Comparison of ENCODE assay signal across 23 cellular contexts in genomic region chr9:136561779-136562178, GRCh38. TPM values are rescaled to one million over a fixed set of nuclear protein-coding genes. Genes with fewer than 3 reads are reported as not detected.
DNase-seq lines count a peak whose midpoint lies in the region; ATAC-seq, FAIRE-seq and TF ChIP-seq lines count a peak whose summit lies in the region.
"Had no signal": no experiment of that assay in that cellular context is flagged by ENCODE, and none has a peak within 500 bp of the region (broad histone marks: within the 10 kb centered on the region; RNA-seq: fewer than 3 reads in every experiment).

No MANE protein-coding gene starts in this region.

- DNase-seq in left ventricle myocardium superior (peak; percentile 21), Right ventricle myocardium superior (no peak), RWPE1 (ENCODE audit: low spot score) (no peak), H1 (ENCODE audit: low read depth in 1 of 2, low spot score in 2 of 2) (no peak), neuronal stem cell (ENCODE audit: low spot score) (no peak), CD1c-positive myeloid dendritic cell (ENCODE audit: extremely low spot score) (no peak), sigmoid colon (no peak)
- DNase-seq: 8988T; ACHN; AML-193; BE2C; Calu3; CD4-positive, alpha-beta memory T cell; COR-L47; DMS153; DND-41; GOT3; H7; HCEC 1CT had no signal

- H2AFZ ChIP-seq in H1 (ENCODE audit: low read length) (no peak overlapping the region), neuronal stem cell (ENCODE audit: low read length) (no peak overlapping the region)

- H3K36me3 ChIP-seq in H1 (ENCODE audit: control insufficient read depth in 2 of 4, insufficient read depth in 4 of 4, low read length in 3 of 4) (no peaks in the 10 kb centered on the region), neuronal stem cell (replicated peaks in 1 of 2; ENCODE audit: control insufficient read depth in 2 of 2, insufficient read depth in 2 of 2, low read length in 2 of 2) (no peaks in the 10 kb centered on the region), sigmoid colon (no peaks in the 10 kb centered on the region)
- H3K36me3 ChIP-seq: BE2C had no signal

- CTCF ChIA-PET in RWPE1 (lab: Yijun Ruan, JAX): interaction anchor here (1.1 kb wide), 1 partner anchor 10 kb away, joined by 3 read pairs; no protein-coding TSS in a partner anchor
- CTCF ChIA-PET in H1 (lab: Charles Lee; ENCODE audit: partially characterized antibody): interaction anchor here (0.7 to 4.0 kb wide), 10 partner anchors 10 to 194 kb away, joined by 3 to 15 read pairs (median 3); partner anchors contain the start of gene NOTCH1

- POLR2A ChIA-PET in RWPE1 (lab: Yijun Ruan, JAX; ENCODE audit: low non-redundant PET): no interaction called here
- POLR2A ChIA-PET in H1 (lab: Charles Lee; ENCODE audit: partially characterized antibody): interaction anchor here (0.7 to 1.6 kb wide), 8 partner anchors 11 to 32 kb away, joined by 3 to 6 read pairs (median 4); no protein-coding TSS in a partner anchor

- no peaks in the 10 kb centered on the region; the same call in 1 of the 2 replicates for H3K23me2 ChIP-seq in H1 (ENCODE audit: low read depth, low read length)

- H4K8ac ChIP-seq in H1 (ENCODE audit: extremely low read depth, insufficient read depth, low read length) (no peak overlapping the region; the same call in 1 of the 2 replicates), neuronal stem cell (ENCODE audit: low read depth, low read length) (no peak overlapping the region)

- H2BK15ac ChIP-seq in H1 (ENCODE audit: low read length): no peak overlapping the region
- H2BK15ac ChIP-seq in neuronal stem cell (ENCODE audit: low read length): peak overlapping the region; percentile 85

- H3K4me1 ChIP-seq in H1 (replicated peaks in 1 of 4; ENCODE audit: control insufficient read depth in 3 of 4, insufficient read depth in 4 of 4, low read length in 3 of 4) (peaks cover 0 to 23% (median 11%) of the 10 kb centered on the region in 4 experiments; a peak in 6 of 7 replicates), neuronal stem cell (ENCODE audit: control insufficient read depth in 2 of 2, insufficient read depth in 1 of 2, low read depth in 1 of 2, low read length in 2 of 2) (peaks cover 20 to 29% of the 10 kb centered on the region in 2 donors), sigmoid colon (peaks cover 0 to 37% (median 29%) of the 10 kb centered on the region in 4 donors)
- H3K4me1 ChIP-seq: BE2C had no signal

- H3K23ac ChIP-seq in H1 (ENCODE audit: insufficient read length): no peak overlapping the region
- peak overlapping the region; percentile 85 for H3K23ac ChIP-seq in neuronal stem cell (ENCODE audit: low read depth, low read length, poor library complexity)

- H2BK120ac ChIP-seq in H1 (replicated peaks; ENCODE audit: low read depth, low read length): no peak overlapping the region
- H2BK120ac ChIP-seq in neuronal stem cell (ENCODE audit: low read depth, low read length): peak overlapping the region; percentile 96

- peaks cover 0 to 2% of the 10 kb centered on the region in 2 experiments for H4K20me1 ChIP-seq in H1 (replicated peaks in 1 of 2; ENCODE audit: control insufficient read depth in 1 of 2, insufficient read depth in 2 of 2, low read length in 2 of 2)
- H4K20me1 ChIP-seq: BLaER1 treated with 17β-estradiol and CSF1 and Interleukin-3, amounts not matched to agents 10 nM and 100 nM had no signal

- no peak for ATAC-seq in left ventricle myocardium superior
- ATAC-seq in Right ventricle myocardium superior (ENCODE audit: poor library complexity): no peak
- ATAC-seq: A549, GM12878 had no signal

- H2AK5ac ChIP-seq in H1 (ENCODE audit: low read depth, low read length): no peak overlapping the region
- H2AK5ac ChIP-seq in neuronal stem cell (ENCODE audit: low read depth, low read length): peak overlapping the region; percentile 85

- H3K14ac ChIP-seq in H1 (ENCODE audit: insufficient read length): no peak overlapping the region
- H3K14ac ChIP-seq in neuronal stem cell (ENCODE audit: low read length): no peak overlapping the region

- H2BK12ac ChIP-seq in H1 (ENCODE audit: low read depth, low read length) (0 out of 2 replicates have a peak overlapping the region, but pooled peaks have one; percentile 11), neuronal stem cell (ENCODE audit: low read length) (peak overlapping the region; percentile 63)

- intact Hi-C loops in left ventricle myocardium superior (cut with micrococcal nuclease) (no loop called here), Right ventricle myocardium superior (cut with DNase I) (no loop called here), sigmoid colon (cut with DNase I) (no loop called here)

- 88% methylated on average over 19 of the region's 23 CpGs; no CpG with 5 or more reads in 1 of the 2 experiments for WGBS in H1 (ENCODE audit: extremely low coverage in 1 of 2, insufficient coverage in 1 of 2, insufficient read length in 1 of 2, insufficient replicate concordance in 2 of 2, low coverage in 1 of 2, low lambda C conversion rate in 2 of 2, missing lambda C conversion rate in 1 of 2), 2 experiments
- no CpG with 5 or more reads among the region's 23 CpGs for whole genome bisulfite sequencing in neuronal stem cell (ENCODE audit: extremely low coverage in 2 of 2, insufficient read length in 2 of 2, insufficient replicate concordance in 1 of 2), 2 donors
- WGBS in sigmoid colon, 2 donors: 87 to 90% methylated on average over 23 of the region's 23 CpGs

- TF ChIP-seq EP300 in H1 (IDR thresholded peaks at IDR 0.05; ENCODE audit: borderline replicate concordance in 1 of 2, low read depth in 2 of 2, low read length in 2 of 2) (no peak), sigmoid colon (IDR thresholded peaks at IDR 0.05) (no peak)

- H3K27me3 ChIP-seq in H1 (replicated peaks in 1 of 4; ENCODE audit: control insufficient read depth in 3 of 4, extremely low read depth in 1 of 4, insufficient read depth in 3 of 4, low read length in 3 of 4) (peaks cover 0 to 4% (median 0%) of the 10 kb centered on the region in 4 experiments; a peak in 1 of 7 replicates), neuronal stem cell (ENCODE audit: control insufficient read depth in 3 of 3, insufficient read depth in 3 of 3, low read depth in 1 of 3, low read length in 3 of 3) (no peaks in the 10 kb centered on the region), sigmoid colon (no peaks in the 10 kb centered on the region)
- H3K27me3 ChIP-seq: BE2C; BLaER1 treated with 17β-estradiol and CSF1 and Interleukin-3, amounts not matched to agents 10 nM and 100 nM had no signal

- no peaks in the 10 kb centered on the region for H3K79me2 ChIP-seq in H1 (ENCODE audit: control insufficient read depth in 1 of 2, insufficient read depth in 2 of 2, low read length in 2 of 2)

- TF ChIP-seq POLR2A in H1 (IDR thresholded peaks at IDR 0.05; ENCODE audit: control extremely low read depth in 1 of 2, low read depth in 2 of 2, low read length in 2 of 2) (no peak), sigmoid colon (IDR thresholded peaks at IDR 0.05) (no peak)

- no peaks in the 10 kb centered on the region for H3K79me1 ChIP-seq in H1 (ENCODE audit: low read depth, low read length)
- H3K79me1 ChIP-seq in neuronal stem cell (ENCODE audit: low read depth, low read length): no peaks in the 10 kb centered on the region

- FAIRE-seq in H1 (lab: Jason Lieb, UNC): no peak
- FAIRE-seq: A549, G401.6, GM12878 had no signal

- TF ChIP-seq CTCF in RWPE1 (conservative IDR thresholded peaks at IDR 0.05; ENCODE audit: low read depth): no peak
- no peak for TF ChIP-seq CTCF in H1 (IDR thresholded peaks at IDR 0.05; ENCODE audit: control extremely low read depth in 1 of 3, insufficient read depth in 1 of 3, low read depth in 1 of 3, low read length in 3 of 3)
- no peak for TF ChIP-seq CTCF in sigmoid colon (IDR thresholded peaks at IDR 0.05)

- H3K18ac ChIP-seq in H1 (ENCODE audit: extremely low read depth, low read length): no peak overlapping the region; the same call in 1 of the 2 replicates
- peak overlapping the region; percentile 65 for H3K18ac ChIP-seq in neuronal stem cell (ENCODE audit: low read length)

- H2BK20ac ChIP-seq in H1 (ENCODE audit: low read length): no peak overlapping the region

- H3K4me3 ChIP-seq in H1 (ENCODE audit: extremely low read depth in 1 of 4, insufficient read depth in 2 of 4, low read depth in 3 of 4, low read length in 4 of 4) (no peak overlapping the region), neuronal stem cell (ENCODE audit: low read length in 2 of 2) (no peak overlapping the region), sigmoid colon (no peak overlapping the region)
- H3K4me3 ChIP-seq: A549; BLaER1 treated with 17β-estradiol and CSF1 and Interleukin-3, amounts not matched to agents 10 nM and 100 nM; GM12878 had no signal

- H4K91ac ChIP-seq in H1 (replicated peaks; ENCODE audit: insufficient read length, low read length): no peak overlapping the region
- no peak overlapping the region for H4K91ac ChIP-seq in neuronal stem cell (ENCODE audit: low read depth, low read length, poor library complexity)

- H3K9me3 ChIP-seq in H1 (ENCODE audit: insufficient read depth in 2 of 2, low read depth in 1 of 2, low read length in 1 of 2): peaks cover 17 to 18% of the 10 kb centered on the region in 2 experiments
- H3K9me3 ChIP-seq in neuronal stem cell (replicated peaks in 1 of 2; ENCODE audit: control insufficient read depth in 2 of 2, insufficient read depth in 1 of 2, low read depth in 1 of 2, low read length in 2 of 2): peaks cover 4 to 19% of the 10 kb centered on the region in 2 donors
- no peaks in the 10 kb centered on the region for H3K9me3 ChIP-seq in sigmoid colon
- H3K9me3 ChIP-seq: BE2C had no signal

- H3K27ac ChIP-seq in RWPE1 (peak overlapping the region; percentile 97), H1 (ENCODE audit: low read depth, low read length) (no peak overlapping the region), neuronal stem cell (replicated peaks; ENCODE audit: low read length) (no peak overlapping the region), sigmoid colon (no peak overlapping the region)
- H3K27ac ChIP-seq: A549 had no signal

- H3K4me2 ChIP-seq in H1 (ENCODE audit: insufficient read depth in 1 of 2, low read depth in 2 of 2, low read length in 2 of 2) (no peak overlapping the region), neuronal stem cell (ENCODE audit: insufficient read depth, low read length, poor library complexity, severe bottlenecking) (no peak overlapping the region)
- H3K4me2 ChIP-seq: A549 had no signal

- H3K4ac ChIP-seq in H1 (replicated peaks; ENCODE audit: insufficient read length, low read depth, low read length): no peak overlapping the region
- peak overlapping the region; percentile 66 for H3K4ac ChIP-seq in neuronal stem cell (ENCODE audit: low read length)

- no peak overlapping the region for H3K56ac ChIP-seq in H1 (replicated peaks; ENCODE audit: insufficient read length, low read depth, low read length)

- no peak overlapping the region for H2BK5ac ChIP-seq in H1 (ENCODE audit: low read depth, low read length)
- H2BK5ac ChIP-seq in neuronal stem cell (ENCODE audit: low read length): peak overlapping the region; percentile 53

- TF ChIP-seq RAD21 in H1 (IDR thresholded peaks at IDR 0.05 in 1 of 2, conservative IDR thresholded peaks at IDR 0.05 in 1 of 2; ENCODE audit: low read depth in 2 of 2, low read length in 2 of 2): no peak

- H3K9ac ChIP-seq in H1 (replicated peaks in 1 of 4; ENCODE audit: extremely low read depth in 1 of 4, low read depth in 3 of 4, low read length in 3 of 4) (no peak overlapping the region), neuronal stem cell (ENCODE audit: low read depth, low read length, poor library complexity) (peak overlapping the region; percentile 4)

- H4K5ac ChIP-seq in H1 (ENCODE audit: insufficient read length, low read depth, low read length): no peak overlapping the region

RNA-seq across cellular contexts. Expression of gene NOTCH1, which starts 15.9 kb away (rescaled TPM):
- 15.4 TPM for total RNA-seq in left ventricle myocardium superior
- total RNA-seq in Right ventricle myocardium superior: 16.8 TPM
- 55.6 and 60.9 TPM in 2 replicates for total RNA-seq in H1 (2021; fragmentation: NEBNext Ultra II Directional; extraction: Animal tissue kit (Norgen Biotek cat#: 25700))
- 6.9 and 19.9 TPM in 2 replicates for polyA plus RNA-seq in H1 (2011; rRNA removed)
- 7.3 TPM for polyA plus RNA-seq in H1 (2011; cell fraction: cytosol; rRNA removed)
- polyA plus RNA-seq in H1 (2011; cell fraction: nucleus; rRNA removed): 41.0 TPM
- 17.4 to 31.4 TPM (median 28.7 TPM) in 4 replicates for polyA plus RNA-seq in H1 (2012, experiment 1 of 2)
- polyA plus RNA-seq in H1 (2012, experiment 2 of 2): 20.1 TPM
- 33.5 TPM for polyA plus RNA-seq in H1 (2013, experiment 1 of 2)
- 26.3 TPM for polyA plus RNA-seq in H1 (2013, experiment 2 of 2)
- polyA minus RNA-seq in H1 (2011; rRNA and poly(A)+ RNA removed): 12.2 and 13.8 TPM in 2 replicates
- 58.8 TPM for polyA minus RNA-seq in H1 (2011; cell fraction: cytosol; rRNA and poly(A)+ RNA removed)
- polyA minus RNA-seq in H1 (2011; cell fraction: nucleus; rRNA and poly(A)+ RNA removed): 41.9 TPM
- 32.9 TPM for polyA plus RNA-seq in neuronal stem cell (2013, experiment 1 of 2)
- 33.2 TPM for polyA plus RNA-seq in neuronal stem cell (2013, experiment 2 of 2)
- 10 to 100 TPM; 16.6 to 36.0 (median 31.8) TPM for total RNA-seq in sigmoid colon
- polyA plus RNA-seq in sigmoid colon: 10 to 100 TPM in 1 of 3 donors, 1 to 10 TPM in 2; 1.8 to 30.8 (median 3.7) TPM
